In genomic region chr18:76265375-76266225, GRCh38 we compare ENCODE assay signal across 11 cellular contexts.
DNase-seq lines count a peak whose midpoint lies in the region; ATAC-seq and TF ChIP-seq lines count a peak whose summit lies in the region.
"Had no signal": no experiment of that assay in that cellular context is flagged by ENCODE, and none has a peak within 500 bp of the region (broad histone marks: within the 10 kb centered on the region; RNA-seq: fewer than 3 reads in every experiment).

No MANE protein-coding gene starts in this region.

- ATAC-seq in Right ventricle myocardium inferior = peak; percentile 66
- ATAC-seq in Right ventricle myocardium superior (ENCODE audit: poor library complexity) = peak; percentile 83

- H3K27me3 ChIP-seq in osteoblast (ENCODE audit: insufficient read depth, low read length) = no peaks in the 10 kb centered on the region
- H3K27me3 ChIP-seq in vagina = no peaks in the 10 kb centered on the region

- TF ChIP-seq CTCF in osteoblast (IDR thresholded peaks at IDR 0.05; ENCODE audit: extremely low read depth, low read depth, low read length) = no peak
- no peak for TF ChIP-seq CTCF in vagina (IDR thresholded peaks at IDR 0.05)

- no peak for DNase-seq in Right ventricle myocardium inferior (ENCODE audit: missing footprints)
- no peak for DNase-seq in cardiac septum (ENCODE audit: low spot score)
- DNase-seq in Right ventricle myocardium superior = peak; percentile 60
- DNase-seq in osteoblast (ENCODE audit: insufficient read length, low spot score, missing footprints) = peak; percentile 85
- DNase-seq in vagina (ENCODE audit: extremely low spot score in 2 of 2) = no peak
- DNase-seq in superior temporal gyrus (ENCODE audit: extremely low spot score) = no peak
- DNase-seq in epidermal melanocyte (ENCODE audit: insufficient read length, low spot score) = no peak
- DNase-seq in glomerular visceral epithelial cell (ENCODE audit: extremely low spot score) = no peak
- DNase-seq: activated CD4-positive, alpha-beta T cell treated with anti-CD3 and anti-CD28 coated beads, Interleukin-2, amount 50 U/mL, for 4 hours; AML-193; trophoblast cell had no signal

- H3K4me2 ChIP-seq in osteoblast (ENCODE audit: insufficient read depth, low read length) = peak overlapping the region; percentile 75

- H3K79me2 ChIP-seq in osteoblast (ENCODE audit: insufficient read depth, low read length) = no peaks in the 10 kb centered on the region

- H2AFZ ChIP-seq in osteoblast (ENCODE audit: low read length) = peak overlapping the region; percentile 94

- no peaks in the 10 kb centered on the region for H3K4me1 ChIP-seq in osteoblast (ENCODE audit: insufficient read depth, low read length)
- H3K4me1 ChIP-seq in vagina = peaks cover 23% of the 10 kb centered on the region

- no peaks in the 10 kb centered on the region for H4K20me1 ChIP-seq in osteoblast (ENCODE audit: insufficient read depth, low read length)

- peak overlapping the region; percentile 12 for H3K27ac ChIP-seq in osteoblast (ENCODE audit: low read depth, low read length)
- peak overlapping the region; percentile 83 for H3K27ac ChIP-seq in vagina

- H3K36me3 ChIP-seq in osteoblast (ENCODE audit: insufficient read depth, low read length) (no peaks in the 10 kb centered on the region), vagina (no peaks in the 10 kb centered on the region)

- intact Hi-C loops in Right ventricle myocardium inferior (cut with DNase I) (no loop called here), cardiac septum (cut with DNase I) (no loop called here), Right ventricle myocardium superior (cut with DNase I) (no loop called here), vagina (cut with DNase I) (no loop called here)

- H3K4me3 ChIP-seq in osteoblast (ENCODE audit: insufficient read depth, low read length) (peak overlapping the region; percentile 65), vagina (peak overlapping the region; percentile 18 to 27)

- no peak for TF ChIP-seq POLR2A in vagina (IDR thresholded peaks at IDR 0.05)

- H3K9me3 ChIP-seq in osteoblast (ENCODE audit: low read depth, low read length) (no peaks in the 10 kb centered on the region), vagina (no peaks in the 10 kb centered on the region)

Comparison
In these comparisons a context has a peak if more than half of its experiments do, and no peak if none do; other contexts are left out.
1. DNase-seq: peak in Right ventricle myocardium superior (single experiment) and osteoblast (single experiment); none in Right ventricle myocardium inferior (single experiment), cardiac septum (single experiment), vagina (0 of 2), superior temporal gyrus (single experiment), epidermal melanocyte (single experiment) and glomerular visceral epithelial cell (single experiment).